1 cellular context compared by ENCODE assay signal in the genomic region with DNA sequence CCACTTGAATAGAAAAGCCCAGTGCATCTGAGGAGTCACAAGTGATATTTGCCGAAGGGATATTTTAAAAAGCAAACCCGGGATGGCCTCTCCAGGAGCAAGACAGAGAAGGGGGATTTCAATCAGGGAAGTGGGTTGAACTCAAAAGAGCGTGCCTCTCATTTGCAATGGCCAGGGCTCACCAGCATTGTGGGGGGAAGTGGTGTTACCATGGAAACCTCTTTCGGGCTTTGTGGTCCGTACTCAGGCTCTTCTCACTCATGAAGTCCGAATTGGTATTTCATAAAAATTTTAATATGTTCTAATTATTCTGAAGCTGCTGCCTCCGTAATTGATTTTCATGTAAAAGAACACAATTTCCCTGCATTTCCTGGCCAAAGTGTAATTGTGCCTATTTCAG.
A peak's percentile ranks its signal among the peaks of the same experiment; 100 is the strongest.
TF ChIP-seq lines count a peak whose summit lies in the region.

No MANE protein-coding gene starts in this region.

TF ChIP-seq in GM12878, 131 proteins besides CTCF, POLR2A, EP300 and RAD21:
- TF ChIP-seq WRNIP1 (IDR thresholded peaks at IDR 0.05; ENCODE audit: borderline replicate concordance, low read depth, low read length) (no peak), SPI1 (IDR thresholded peaks at IDR 0.05; ENCODE audit: borderline replicate concordance, insufficient read depth, low read depth, low read length) (peak; percentile 32; the same call in 1 of the 2 replicates), SREBF1 (IDR thresholded peaks at IDR 0.05; ENCODE audit: low read length) (no peak), BMI1 (IDR thresholded peaks at IDR 0.05; ENCODE audit: borderline replicate concordance) (peak; percentile 78)
TF ChIP-seq in GM12878: peak in this region for 2.
